21 cellular contexts compared by ENCODE assay signal in genomic region chr4:106687026-106687425, GRCh38.
"Had no signal": no experiment of that assay in that cellular context is flagged by ENCODE, and none has a peak within 500 bp of the region (broad histone marks: within the 10 kb centered on the region; RNA-seq: fewer than 3 reads in every experiment).

No MANE protein-coding gene starts in this region.

- H3K9ac ChIP-seq: parathyroid adenoma had no signal

- H3K4me3 ChIP-seq: breast epithelium, coronary artery, heart right ventricle, lung had no signal

- H3K27ac ChIP-seq: breast epithelium, coronary artery, heart right ventricle, parathyroid adenoma, VCaP had no signal

- H3K27me3 ChIP-seq: breast epithelium, heart right ventricle had no signal

- DNase-seq: activated CD4-positive, alpha-beta T cell treated with anti-CD3 and anti-CD28 coated beads for 1 hour; activated CD4-positive, alpha-beta T cell treated with anti-CD3 and anti-CD28 coated beads, Interleukin-2, amount 50 U/mL, for 1 hour; activated CD8-positive, alpha-beta T cell treated with anti-CD3 and anti-CD28 coated beads, Interleukin-2, amount 10 ng/mL, durations not matched to agents 7 days and 5 days; activated T-cell treated with anti-CD3 and anti-CD28 coated beads, Interleukin-2, amount 50 U/mL, for 1 hour; erythroblast; heart right ventricle; naive B cell; nucleus accumbens; right cardiac atrium; stimulated activated CD4-positive, alpha-beta T cell treated with anti-CD3 and anti-CD28 coated beads, Interleukin-12 subunit alpha, Interleukin-12 subunit beta, amount 100 ng/mL, for 4 hours; stimulated activated CD4-positive, alpha-beta T cell treated with anti-CD3 and anti-CD28 coated beads, Interleukin-4, amount 100 ng/mL, for 4 hours; stimulated activated naive CD8-positive, alpha-beta T cell treated with anti-CD3 and anti-CD28 coated beads, Interleukin-15, Interleukin-2, amounts not matched to agents 100 U/mL and 50 U/mL, for 24 hours; T-cell had no signal

- H3K4me1 ChIP-seq: breast epithelium, parathyroid adenoma had no signal

- H3K36me3 ChIP-seq: breast epithelium, heart right ventricle had no signal

- H3K27me3 Mint-ChIP-seq: naive B cell, T-cell had no signal

- H3K36me3 Mint-ChIP-seq: naive B cell, T-cell had no signal

- H3K4me3 Mint-ChIP-seq: activated CD8-positive, alpha-beta T cell treated with anti-CD3 and anti-CD28 coated beads, Interleukin-2, amount 10 ng/mL, durations not matched to agents 7 days and 5 days; naive B cell; T-cell; T-helper 2 cell treated with Interferon-gamma antibody and Interleukin-4, amounts not matched to agents 5 μg/mL and 100 μg/mL, for 36 hours had no signal

- H3K27ac Mint-ChIP-seq: activated CD8-positive, alpha-beta T cell treated with anti-CD3 and anti-CD28 coated beads, Interleukin-2, amount 10 ng/mL, durations not matched to agents 7 days and 5 days; activated naive CD4-positive, alpha-beta T cell treated with anti-CD3 and anti-CD28 coated beads, Interleukin-2, amount 50 U/mL, for 72 hours; naive B cell; T-cell; T-helper 2 cell treated with Interferon-gamma antibody and Interleukin-4, amounts not matched to agents 5 μg/mL and 100 μg/mL, for 36 hours had no signal

- H3K4me1 Mint-ChIP-seq: naive B cell, T-cell had no signal

- FAIRE-seq: astrocyte had no signal
